ENCODE assay signal across 4 cellular contexts in the genomic region with DNA sequence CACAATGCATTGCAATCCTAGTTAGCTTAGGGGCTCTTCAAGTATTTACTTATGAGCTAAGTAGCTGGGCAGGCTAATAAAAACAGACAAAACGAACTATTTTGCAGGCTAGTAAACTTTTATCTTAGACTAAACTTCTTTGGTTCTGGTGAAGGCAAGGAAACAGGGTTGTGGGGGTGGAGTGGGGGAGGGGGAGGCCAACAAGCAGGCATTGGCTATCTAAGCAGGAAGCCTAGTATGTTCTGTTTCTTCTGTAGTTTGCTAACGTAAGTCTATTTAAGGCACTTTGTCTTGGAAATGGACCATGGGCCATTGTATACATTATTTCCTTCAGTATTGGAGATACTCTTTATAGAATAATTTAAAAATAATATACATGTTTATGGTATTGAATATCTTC. TPM values are rescaled to one million over a fixed set of nuclear protein-coding genes. Genes with fewer than 3 reads are reported as not detected.
"Had no signal": no experiment of that assay in that cellular context is flagged by ENCODE, and none has a peak within 500 bp of the region (broad histone marks: within the 10 kb centered on the region; RNA-seq: fewer than 3 reads in every experiment).

No MANE protein-coding gene starts in this region.

RNA-seq across cellular contexts. Expression of gene GYPE, which starts 35.3 kb away (rescaled TPM):
- total RNA-seq: H4, H7, HepG2, HT1080 had no signal
- polyA plus RNA-seq: HepG2 had no signal
